12 cellular contexts compared by ENCODE assay signal in genomic region chr6:86936834-86937218, GRCh38. TPM values are rescaled to one million over a fixed set of nuclear protein-coding genes. Genes with fewer than 3 reads are reported as not detected.
DNase-seq lines count a peak whose midpoint lies in the region; ATAC-seq and TF ChIP-seq lines count a peak whose summit lies in the region.
"Had no signal": no experiment of that assay in that cellular context is flagged by ENCODE, and none has a peak within 500 bp of the region (broad histone marks: within the 10 kb centered on the region; RNA-seq: fewer than 3 reads in every experiment).

No MANE protein-coding gene starts in this region.

- no peaks in the 10 kb centered on the region for H3K9me3 Mint-ChIP-seq in activated T-helper 17 cell treated with anti-CD3 and anti-CD28 coated beads, Interleukin-2, amount 50 U/mL, for 72 hours
- H3K9me3 Mint-ChIP-seq: activated CD4-positive, alpha-beta memory T cell treated with anti-CD3 and anti-CD28 coated beads, Interleukin-2, amount 10 ng/mL, durations not matched to agents 7 days and 5 days had no signal

- H3K79me2 ChIP-seq in osteoblast (ENCODE audit: insufficient read depth, low read length) = no peaks in the 10 kb centered on the region

- H3K27me3 Mint-ChIP-seq in activated T-helper 17 cell treated with anti-CD3 and anti-CD28 coated beads, Interleukin-2, amount 50 U/mL, for 72 hours = peaks cover 41% of the 10 kb centered on the region

- no peak overlapping the region for H3K4me3 Mint-ChIP-seq in activated T-helper 17 cell treated with anti-CD3 and anti-CD28 coated beads, Interleukin-2, amount 50 U/mL, for 72 hours
- H3K4me3 Mint-ChIP-seq: activated CD4-positive, alpha-beta memory T cell treated with anti-CD3 and anti-CD28 coated beads, Interleukin-2, amount 10 ng/mL, durations not matched to agents 7 days and 5 days had no signal

- H3K4me1 ChIP-seq in BE2C (no peaks in the 10 kb centered on the region), endocrine pancreas (ENCODE audit: control insufficient read depth, insufficient read depth, low read length) (no peaks in the 10 kb centered on the region), osteoblast (ENCODE audit: insufficient read depth, low read length) (no peaks in the 10 kb centered on the region)

- H3K4me1 Mint-ChIP-seq in activated T-helper 17 cell treated with anti-CD3 and anti-CD28 coated beads, Interleukin-2, amount 50 U/mL, for 72 hours = no peaks in the 10 kb centered on the region
- H3K4me1 Mint-ChIP-seq: activated CD4-positive, alpha-beta memory T cell treated with anti-CD3 and anti-CD28 coated beads, Interleukin-2, amount 10 ng/mL, durations not matched to agents 7 days and 5 days had no signal

- H3K4me3 ChIP-seq in BE2C (ENCODE audit: low read depth, low read length) (peak overlapping the region; percentile 84), endocrine pancreas (ENCODE audit: control insufficient read depth, insufficient read depth, low read length) (peak overlapping the region; percentile 31), osteoblast (ENCODE audit: insufficient read depth, low read length) (peak overlapping the region; percentile 48)

- DNase-seq in BE2C (peak; percentile 87), osteoblast (ENCODE audit: insufficient read length, low spot score, missing footprints) (peak; percentile 5), NCI-H226 (no peak)
- DNase-seq in stimulated activated CD4-positive, alpha-beta T cell treated with anti-CD3 and anti-CD28 coated beads, Interleukin-15, amount 100 ng/mL, for 24 hours = no peak
- DNase-seq: activated CD4-positive, alpha-beta memory T cell treated with anti-CD3 and anti-CD28 coated beads, Interleukin-2, amount 10 ng/mL, durations not matched to agents 7 days and 5 days; SIG-M5 had no signal

- H3K9ac ChIP-seq in endocrine pancreas (ENCODE audit: control insufficient read depth, insufficient read depth, low read length) = peak overlapping the region; percentile 55

- H2AFZ ChIP-seq in osteoblast (ENCODE audit: low read length) = peak overlapping the region; percentile 72

- H3K27me3 ChIP-seq in BE2C (no peaks in the 10 kb centered on the region), endocrine pancreas (ENCODE audit: control insufficient read depth, insufficient read depth, low read length) (no peaks in the 10 kb centered on the region), osteoblast (ENCODE audit: insufficient read depth, low read length) (peaks cover 10% of the 10 kb centered on the region)

- H4K20me1 ChIP-seq in osteoblast (ENCODE audit: insufficient read depth, low read length) = no peaks in the 10 kb centered on the region

- H3K4me2 ChIP-seq in osteoblast (ENCODE audit: insufficient read depth, low read length) = peak overlapping the region; percentile 55

- H3K9me3 ChIP-seq in BE2C (no peaks in the 10 kb centered on the region), endocrine pancreas (ENCODE audit: control insufficient read depth, low read length) (no peaks in the 10 kb centered on the region), osteoblast (ENCODE audit: low read depth, low read length) (no peaks in the 10 kb centered on the region)

- no peaks in the 10 kb centered on the region; the same call in 1 of the 2 replicates for H3K36me3 ChIP-seq in BE2C
- H3K36me3 ChIP-seq in endocrine pancreas (ENCODE audit: control insufficient read depth, insufficient read depth, low read length) = no peaks in the 10 kb centered on the region
- H3K36me3 ChIP-seq in osteoblast (ENCODE audit: insufficient read depth, low read length) = no peaks in the 10 kb centered on the region

- peak; percentile 13 for ATAC-seq in HG02870 (IDR thresholded peaks at IDR 0.05; ENCODE audit: unreplicated experiment)
- ATAC-seq in activated T-helper 17 cell treated with anti-CD3 and anti-CD28 coated beads, Interleukin-2, amount 50 U/mL, for 72 hours (replicated peaks) = no peak
- no peak for ATAC-seq in activated CD4-positive, CD25-positive, alpha-beta regulatory T cell treated with anti-CD3 and anti-CD28 coated beads, Interleukin-2, amount 50 U/mL, for 24 hours

- TF ChIP-seq CTCF in BE2C (IDR thresholded peaks at IDR 0.05; ENCODE audit: low read depth, low read length) (no peak), osteoblast (IDR thresholded peaks at IDR 0.05; ENCODE audit: extremely low read depth, low read depth, low read length) (no peak)

- H3K27ac Mint-ChIP-seq in activated T-helper 17 cell treated with anti-CD3 and anti-CD28 coated beads, Interleukin-2, amount 50 U/mL, for 72 hours = no peak overlapping the region
- H3K27ac Mint-ChIP-seq: activated CD4-positive, alpha-beta memory T cell treated with anti-CD3 and anti-CD28 coated beads, Interleukin-2, amount 10 ng/mL, durations not matched to agents 7 days and 5 days had no signal

- no peaks in the 10 kb centered on the region for H3K36me3 Mint-ChIP-seq in activated T-helper 17 cell treated with anti-CD3 and anti-CD28 coated beads, Interleukin-2, amount 50 U/mL, for 72 hours (ENCODE audit: low read depth)

- no peak overlapping the region for H3K27ac ChIP-seq in osteoblast (ENCODE audit: low read depth, low read length)

RNA-seq across cellular contexts. Expression of gene HTR1E, which starts 0.5 kb away (rescaled TPM):
- 0.63 TPM for polyA plus RNA-seq in BE2C (2012; ENCODE audit: insufficient read depth, insufficient read length, low read depth)
- not detected in 2 replicates for total RNA-seq in osteoblast
- not detected for total RNA-seq in activated T-helper 17 cell treated with anti-CD3 and anti-CD28 coated beads, Interleukin-2, amount 50 U/mL, for 72 hours
- total RNA-seq: activated CD4-positive, alpha-beta memory T cell treated with anti-CD3 and anti-CD28 coated beads, Interleukin-2, amount 10 ng/mL, durations not matched to agents 7 days and 5 days; fibroblast of villous mesenchyme; myocyte had no signal

Comparison
In these comparisons a context has a peak if more than half of its experiments do, and no peak if none do; other contexts are left out.
1. DNase-seq: peak in BE2C (single experiment) and osteoblast (single experiment); none in NCI-H226 (single experiment) and stimulated activated CD4-positive, alpha-beta T cell treated with anti-CD3 and anti-CD28 coated beads, Interleukin-15, amount 100 ng/mL, for 24 hours (single experiment).
2. H3K4me3 ChIP-seq: peak in every context shown above with its lines; median percentile 84 in BE2C; 48 in osteoblast; 31 in endocrine pancreas.